Comparison of ENCODE assay signal across 14 cellular contexts in genomic region chr2:45943231-45944044, GRCh38.
DNase-seq lines count a peak whose midpoint lies in the region; ATAC-seq, FAIRE-seq and TF ChIP-seq lines count a peak whose summit lies in the region.
"Had no signal": no experiment of that assay in that cellular context is flagged by ENCODE, and none has a peak within 500 bp of the region (broad histone marks: within the 10 kb centered on the region; RNA-seq: fewer than 3 reads in every experiment).

No MANE protein-coding gene starts in this region.

- H2BK20ac ChIP-seq in IMR-90 (ENCODE audit: low read depth, low read length): peak overlapping the region; percentile 77

- CTCF ChIA-PET in IMR-90 (lab: Yijun Ruan, JAX): no interaction called here

- peak overlapping the region; percentile 30 for H3K14ac ChIP-seq in IMR-90 (replicated peaks; ENCODE audit: low read depth, low read length)

- intact Hi-C loops in IMR-90 (cut with micrococcal nuclease): loop anchor here (5.0 kb wide), 1 partner anchor 354 kb away; the partner anchor contains the start of gene EPAS1
- intact Hi-C loops in activated T-helper 1 cell treated with anti-CD3 and anti-CD28 coated beads, Interleukin-12 subunit alpha, Interleukin-12 subunit beta, Interleukin-2, Interleukin-4 antibody, amounts not matched to agents 30 ng/mL and 10 ng/mL and 1 ng/mL, durations not matched to agents 14 hours and 24 hours and 36 hours (cut with micrococcal nuclease): no loop called here

- peak overlapping the region; percentile 75 for H3K18ac ChIP-seq in IMR-90 (ENCODE audit: low read depth, low read length)

- H2AK9ac ChIP-seq in IMR-90 (replicated peaks; ENCODE audit: low read depth, low read length, poor library complexity): peak overlapping the region; percentile 0

- no peak for DNase-seq in BE2C
- no peak for DNase-seq in IMR-90
- peak; percentile 56 for DNase-seq in astrocyte of the hippocampus (ENCODE audit: low read depth, low spot score)
- DNase-seq in activated T-cell treated with anti-CD3 and anti-CD28 coated beads, Interleukin-2, amount 50 U/mL, for 4 hours: no peak
- no peak for DNase-seq in RCC 7860 (ENCODE audit: low spot score)
- DNase-seq in putamen (ENCODE audit: low spot score): no peak
- no peak for DNase-seq in activated T-helper 1 cell treated with anti-CD3 and anti-CD28 coated beads, Interleukin-12 subunit alpha, Interleukin-12 subunit beta, Interleukin-2, Interleukin-4 antibody, amounts not matched to agents 30 ng/mL and 10 ng/mL and 1 ng/mL, durations not matched to agents 14 hours and 24 hours and 36 hours (ENCODE audit: low spot score)
- DNase-seq: activated CD8-positive, alpha-beta memory T cell treated with anti-CD3 and anti-CD28 coated beads for 24 hours; activated effector memory CD4-positive, alpha-beta T cell treated with anti-CD3 and anti-CD28 coated beads, Interleukin-2, amount 50 U/mL, for 16 hours; anterior cingulate cortex; NCI-H2171; upper lobe of right lung had no signal

- peak overlapping the region; percentile 67; the same call in 2 of the 3 replicates for H2BK15ac ChIP-seq in IMR-90 (ENCODE audit: low read depth, low read length)

- H2BK5ac ChIP-seq in IMR-90 (ENCODE audit: low read depth, low read length, poor library complexity, severe bottlenecking): peak overlapping the region; percentile 38

- peak overlapping the region; percentile 44 for H2AFZ ChIP-seq in IMR-90 (replicated peaks; ENCODE audit: low read length, poor library complexity)

- H3K9me1 ChIP-seq in IMR-90 (ENCODE audit: insufficient read depth, low read length): peaks cover 20% of the 10 kb centered on the region

- peak overlapping the region; percentile 76; the same call in 1 of the 2 replicates for H4K91ac ChIP-seq in IMR-90 (ENCODE audit: insufficient read depth, low read depth, low read length)

- no peak overlapping the region for H3K4me3 Mint-ChIP-seq in activated T-cell treated with anti-CD3 and anti-CD28 coated beads, Interleukin-2, amount 50 U/mL, for 4 hours
- no peak overlapping the region for H3K4me3 Mint-ChIP-seq in activated T-helper 1 cell treated with anti-CD3 and anti-CD28 coated beads, Interleukin-12 subunit alpha, Interleukin-12 subunit beta, Interleukin-2, Interleukin-4 antibody, amounts not matched to agents 30 ng/mL and 10 ng/mL and 1 ng/mL, durations not matched to agents 14 hours and 24 hours and 36 hours
- H3K4me3 Mint-ChIP-seq: stimulated activated effector memory CD8-positive, alpha-beta T cell treated with anti-CD3 and anti-CD28 coated beads, Interleukin-12 subunit alpha, Interleukin-12 subunit beta, amount 100 ng/mL, for 72 hours had no signal

- H3K27ac ChIP-seq in IMR-90 (ENCODE audit: insufficient read depth, low read length) (peak overlapping the region; percentile 19; the same call in 1 of the 2 replicates), mesodermal cell (ENCODE audit: low read depth, low read length, severe bottlenecking) (peak overlapping the region; percentile 82)
- H3K27ac ChIP-seq: upper lobe of right lung had no signal

- H4K20me1 ChIP-seq in IMR-90 (ENCODE audit: insufficient read depth, low read length): peaks cover 5% of the 10 kb centered on the region; the same call in 1 of the 2 replicates

- peaks cover 4% of the 10 kb centered on the region for H3K36me3 Mint-ChIP-seq in activated T-cell treated with anti-CD3 and anti-CD28 coated beads, Interleukin-2, amount 50 U/mL, for 4 hours (ENCODE audit: insufficient read depth)
- no peaks in the 10 kb centered on the region for H3K36me3 Mint-ChIP-seq in activated T-helper 1 cell treated with anti-CD3 and anti-CD28 coated beads, Interleukin-12 subunit alpha, Interleukin-12 subunit beta, Interleukin-2, Interleukin-4 antibody, amounts not matched to agents 30 ng/mL and 10 ng/mL and 1 ng/mL, durations not matched to agents 14 hours and 24 hours and 36 hours (ENCODE audit: low read depth)
- H3K36me3 Mint-ChIP-seq: stimulated activated effector memory CD8-positive, alpha-beta T cell treated with anti-CD3 and anti-CD28 coated beads, Interleukin-12 subunit alpha, Interleukin-12 subunit beta, amount 100 ng/mL, for 72 hours had no signal

- TF ChIP-seq POLR2A in IMR-90 (IDR thresholded peaks at IDR 0.05; ENCODE audit: low read depth, low read length): no peak

- H3K4ac ChIP-seq in IMR-90 (ENCODE audit: low read depth, low read length): peak overlapping the region; percentile 38

- H3K23ac ChIP-seq in IMR-90 (ENCODE audit: low read depth, low read length): peak overlapping the region; percentile 56; the same call in 1 of the 2 replicates

- 76% methylated on average over 3 of the region's 14 CpGs; no CpG with 5 or more reads in 1 of the 2 experiments for WGBS in IMR-90 (ENCODE audit: extremely low coverage in 2 of 2, insufficient read length in 1 of 2), 2 experiments
- 83 to 91% methylated on average over 10 to 13 of the region's 14 CpGs for WGBS in mesodermal cell (ENCODE audit: insufficient coverage in 2 of 2), 2 experiments

- H3K56ac ChIP-seq in IMR-90 (ENCODE audit: extremely low read depth, insufficient read depth, low read length): no peak overlapping the region

- no peak for ATAC-seq in IMR-90 (ENCODE audit: low read depth)
- ATAC-seq in activated T-cell treated with anti-CD3 and anti-CD28 coated beads, Interleukin-2, amount 50 U/mL, for 4 hours: no peak
- ATAC-seq: stimulated activated effector memory CD8-positive, alpha-beta T cell treated with anti-CD3 and anti-CD28 coated beads, Interleukin-12 subunit alpha, Interleukin-12 subunit beta, amount 100 ng/mL, for 72 hours; upper lobe of right lung had no signal

- H3K4me1 ChIP-seq in BE2C (peaks cover 11% of the 10 kb centered on the region), IMR-90 (ENCODE audit: control insufficient read depth, insufficient read depth, low read length) (peaks cover 30% of the 10 kb centered on the region), mesodermal cell (ENCODE audit: control insufficient read depth, insufficient read depth, low read length, poor library complexity, severe bottlenecking) (peaks cover 56% of the 10 kb centered on the region)

- H3K36me3 ChIP-seq in BE2C (peaks cover 6% of the 10 kb centered on the region), IMR-90 (ENCODE audit: control insufficient read depth, insufficient read depth, low read length) (no peaks in the 10 kb centered on the region), mesodermal cell (ENCODE audit: control insufficient read depth, insufficient read depth, low read length) (peaks cover 4% of the 10 kb centered on the region)
- H3K36me3 ChIP-seq: upper lobe of right lung had no signal

- no peaks in the 10 kb centered on the region for H3K4me1 Mint-ChIP-seq in activated T-cell treated with anti-CD3 and anti-CD28 coated beads, Interleukin-2, amount 50 U/mL, for 4 hours (ENCODE audit: low read depth)
- H3K4me1 Mint-ChIP-seq in activated T-helper 1 cell treated with anti-CD3 and anti-CD28 coated beads, Interleukin-12 subunit alpha, Interleukin-12 subunit beta, Interleukin-2, Interleukin-4 antibody, amounts not matched to agents 30 ng/mL and 10 ng/mL and 1 ng/mL, durations not matched to agents 14 hours and 24 hours and 36 hours (ENCODE audit: low read depth): no peaks in the 10 kb centered on the region
- H3K4me1 Mint-ChIP-seq: stimulated activated effector memory CD8-positive, alpha-beta T cell treated with anti-CD3 and anti-CD28 coated beads, Interleukin-12 subunit alpha, Interleukin-12 subunit beta, amount 100 ng/mL, for 72 hours had no signal

- H3K4me3 ChIP-seq in BE2C (ENCODE audit: low read depth, low read length) (no peak overlapping the region), IMR-90 (ENCODE audit: insufficient read depth, low read depth, low read length) (no peak overlapping the region), mesodermal cell (ENCODE audit: extremely low read depth, insufficient read depth, low read length, poor library complexity, severe bottlenecking) (no peak overlapping the region)
- H3K4me3 ChIP-seq: upper lobe of right lung had no signal

- no peak for FAIRE-seq in RCC 7860 (lab: Jason Lieb, UNC)

- peak overlapping the region; percentile 69 for H2AK5ac ChIP-seq in IMR-90 (ENCODE audit: low read depth, low read length)

- BruUV-seq in IMR-90 (replicated peaks; lab: Mats Ljungman, UMichigan): no TSS peak

- H3K27me3 ChIP-seq in BE2C: no peaks in the 10 kb centered on the region
- no peaks in the 10 kb centered on the region for H3K27me3 ChIP-seq in IMR-90 (ENCODE audit: control insufficient read depth, insufficient read depth, low read length)
- H3K27me3 ChIP-seq: upper lobe of right lung had no signal

- dilution Hi-C loops in IMR-90 (cut with HindIII; ENCODE audit: low sequenced_read_pairs, unreplicated experiment): loop anchor here (25.0 kb wide), 1 partner anchor 306 kb away; no protein-coding TSS in a partner anchor

- no peak overlapping the region; the same call in 1 of the 2 replicates for H3K4me2 ChIP-seq in IMR-90 (ENCODE audit: low read depth, low read length)

- H3K9me3 ChIP-seq in BE2C (no peaks in the 10 kb centered on the region), IMR-90 (ENCODE audit: control insufficient read depth, insufficient read depth, low read length) (no peaks in the 10 kb centered on the region), mesodermal cell (ENCODE audit: control insufficient read depth, low read length) (no peaks in the 10 kb centered on the region)
- H3K9me3 ChIP-seq: upper lobe of right lung had no signal

- no peaks in the 10 kb centered on the region for H3K27me3 Mint-ChIP-seq in activated T-cell treated with anti-CD3 and anti-CD28 coated beads, Interleukin-2, amount 50 U/mL, for 4 hours (ENCODE audit: low read depth)
- H3K27me3 Mint-ChIP-seq in activated T-helper 1 cell treated with anti-CD3 and anti-CD28 coated beads, Interleukin-12 subunit alpha, Interleukin-12 subunit beta, Interleukin-2, Interleukin-4 antibody, amounts not matched to agents 30 ng/mL and 10 ng/mL and 1 ng/mL, durations not matched to agents 14 hours and 24 hours and 36 hours (ENCODE audit: insufficient read depth): no peaks in the 10 kb centered on the region

- TF ChIP-seq RAD21 in IMR-90 (IDR thresholded peaks at IDR 0.05; ENCODE audit: low read length): no peak

- peak overlapping the region; percentile 65 for H2BK120ac ChIP-seq in IMR-90 (ENCODE audit: low read depth, low read length)

- peaks cover 5 to 21% of the 10 kb centered on the region in 2 experiments; a peak in 3 of 4 replicates for H3K79me1 ChIP-seq in IMR-90 (ENCODE audit: low read depth in 1 of 2, low read length in 2 of 2)

- POLR2A ChIA-PET in IMR-90 (lab: Charles Lee; ENCODE audit: unreplicated experiment): no interaction called here

- H3K27ac Mint-ChIP-seq in activated T-helper 1 cell treated with anti-CD3 and anti-CD28 coated beads, Interleukin-12 subunit alpha, Interleukin-12 subunit beta, Interleukin-2, Interleukin-4 antibody, amounts not matched to agents 30 ng/mL and 10 ng/mL and 1 ng/mL, durations not matched to agents 14 hours and 24 hours and 36 hours: no peak overlapping the region
- H3K27ac Mint-ChIP-seq: stimulated activated effector memory CD8-positive, alpha-beta T cell treated with anti-CD3 and anti-CD28 coated beads, Interleukin-12 subunit alpha, Interleukin-12 subunit beta, amount 100 ng/mL, for 72 hours had no signal

- peak overlapping the region; percentile 74 for H4K5ac ChIP-seq in IMR-90 (ENCODE audit: low read depth, low read length)

- in situ Hi-C loops in IMR-90 (cut with MboI; ENCODE audit: low sequenced_read_pairs): no loop called here

- no peaks in the 10 kb centered on the region for H3K9me3 Mint-ChIP-seq in activated T-cell treated with anti-CD3 and anti-CD28 coated beads, Interleukin-2, amount 50 U/mL, for 4 hours
- H3K9me3 Mint-ChIP-seq in activated T-helper 1 cell treated with anti-CD3 and anti-CD28 coated beads, Interleukin-12 subunit alpha, Interleukin-12 subunit beta, Interleukin-2, Interleukin-4 antibody, amounts not matched to agents 30 ng/mL and 10 ng/mL and 1 ng/mL, durations not matched to agents 14 hours and 24 hours and 36 hours: no peaks in the 10 kb centered on the region
- H3K9me3 Mint-ChIP-seq: stimulated activated effector memory CD8-positive, alpha-beta T cell treated with anti-CD3 and anti-CD28 coated beads, Interleukin-12 subunit alpha, Interleukin-12 subunit beta, amount 100 ng/mL, for 72 hours had no signal

- TF ChIP-seq CTCF in BE2C (IDR thresholded peaks at IDR 0.05; ENCODE audit: low read depth, low read length) (peak; percentile 4; the same call in 1 of the 2 replicates), IMR-90 (conservative IDR thresholded peaks at IDR 0.05; ENCODE audit: low read depth, low read length) (no peak)

- H3K9ac ChIP-seq in IMR-90 (ENCODE audit: low read depth, low read length): peak overlapping the region; percentile 7

- peak overlapping the region; percentile 28 to 82; a peak in 3 of 4 replicates for H4K8ac ChIP-seq in IMR-90 (ENCODE audit: low read depth in 2 of 2, low read length in 2 of 2)
